In genomic region chr18:61988100-61988499, GRCh38 we compare ENCODE assay signal across 15 cellular contexts.
"Had no signal": no experiment of that assay in that cellular context is flagged by ENCODE, and none has a peak within 500 bp of the region (broad histone marks: within the 10 kb centered on the region; RNA-seq: fewer than 3 reads in every experiment).

No MANE protein-coding gene starts in this region.

- H3K27me3 ChIP-seq: hepatocyte, transverse colon had no signal

- DNase-seq: activated CD4-positive, alpha-beta memory T cell treated with anti-CD3 and anti-CD28 coated beads for 36 hours; activated CD4-positive, CD25-positive, alpha-beta regulatory T cell treated with anti-CD3 and anti-CD28 coated beads, Interleukin-2, amount 50 U/mL, for 72 hours; activated naive CD8-positive, alpha-beta T cell treated with anti-CD3 and anti-CD28 coated beads, Interleukin-2, amount 10 ng/mL, durations not matched to agents 7 days and 5 days; activated T-cell treated with anti-CD3 and anti-CD28 coated beads, Interleukin-2, amount 50 U/mL, for 72 hours; aorta; effector memory CD4-positive, alpha-beta T cell; midbrain; naive B cell; posterior cingulate gyrus; small intestine; T-helper 17 cell; transverse colon had no signal

- H3K4me3 Mint-ChIP-seq: activated CD4-positive, alpha-beta memory T cell treated with anti-CD3 and anti-CD28 coated beads for 36 hours; activated naive CD8-positive, alpha-beta T cell treated with anti-CD3 and anti-CD28 coated beads, Interleukin-2, amount 10 ng/mL, durations not matched to agents 7 days and 5 days; activated T-cell treated with anti-CD3 and anti-CD28 coated beads, Interleukin-2, amount 50 U/mL, for 72 hours; naive B cell; stimulated activated effector memory CD8-positive, alpha-beta T cell treated with anti-CD3 and anti-CD28 coated beads, Interleukin-12 subunit alpha, Interleukin-12 subunit beta, amount 100 ng/mL, for 72 hours; T-helper 17 cell had no signal

- H3K36me3 ChIP-seq: transverse colon had no signal

- H3K9me3 ChIP-seq: transverse colon had no signal

- H3K27ac ChIP-seq: epithelial cell of prostate, hepatocyte, transverse colon had no signal

- ATAC-seq: activated T-cell treated with anti-CD3 and anti-CD28 coated beads, Interleukin-2, amount 50 U/mL, for 72 hours; stimulated activated effector memory CD8-positive, alpha-beta T cell treated with anti-CD3 and anti-CD28 coated beads, Interleukin-12 subunit alpha, Interleukin-12 subunit beta, amount 100 ng/mL, for 72 hours; T-helper 17 cell had no signal

- H3K27me3 Mint-ChIP-seq: activated CD4-positive, alpha-beta memory T cell treated with anti-CD3 and anti-CD28 coated beads for 36 hours had no signal

- H3K36me3 Mint-ChIP-seq: activated CD4-positive, alpha-beta memory T cell treated with anti-CD3 and anti-CD28 coated beads for 36 hours; activated naive CD8-positive, alpha-beta T cell treated with anti-CD3 and anti-CD28 coated beads, Interleukin-2, amount 10 ng/mL, durations not matched to agents 7 days and 5 days; naive B cell; stimulated activated effector memory CD8-positive, alpha-beta T cell treated with anti-CD3 and anti-CD28 coated beads, Interleukin-12 subunit alpha, Interleukin-12 subunit beta, amount 100 ng/mL, for 72 hours had no signal

- H3K4me3 ChIP-seq: hepatocyte, transverse colon had no signal

- H3K27ac Mint-ChIP-seq: activated CD4-positive, alpha-beta memory T cell treated with anti-CD3 and anti-CD28 coated beads for 36 hours; activated naive CD8-positive, alpha-beta T cell treated with anti-CD3 and anti-CD28 coated beads, Interleukin-2, amount 10 ng/mL, durations not matched to agents 7 days and 5 days; activated T-cell treated with anti-CD3 and anti-CD28 coated beads, Interleukin-2, amount 50 U/mL, for 72 hours; naive B cell; stimulated activated effector memory CD8-positive, alpha-beta T cell treated with anti-CD3 and anti-CD28 coated beads, Interleukin-12 subunit alpha, Interleukin-12 subunit beta, amount 100 ng/mL, for 72 hours; T-helper 17 cell had no signal

- H3K9me3 Mint-ChIP-seq: activated CD4-positive, alpha-beta memory T cell treated with anti-CD3 and anti-CD28 coated beads for 36 hours; stimulated activated effector memory CD8-positive, alpha-beta T cell treated with anti-CD3 and anti-CD28 coated beads, Interleukin-12 subunit alpha, Interleukin-12 subunit beta, amount 100 ng/mL, for 72 hours had no signal

- H3K4me1 Mint-ChIP-seq: activated naive CD8-positive, alpha-beta T cell treated with anti-CD3 and anti-CD28 coated beads, Interleukin-2, amount 10 ng/mL, durations not matched to agents 7 days and 5 days; naive B cell; stimulated activated effector memory CD8-positive, alpha-beta T cell treated with anti-CD3 and anti-CD28 coated beads, Interleukin-12 subunit alpha, Interleukin-12 subunit beta, amount 100 ng/mL, for 72 hours; T-helper 17 cell had no signal
